8 cellular contexts compared by ENCODE assay signal in the genomic region with DNA sequence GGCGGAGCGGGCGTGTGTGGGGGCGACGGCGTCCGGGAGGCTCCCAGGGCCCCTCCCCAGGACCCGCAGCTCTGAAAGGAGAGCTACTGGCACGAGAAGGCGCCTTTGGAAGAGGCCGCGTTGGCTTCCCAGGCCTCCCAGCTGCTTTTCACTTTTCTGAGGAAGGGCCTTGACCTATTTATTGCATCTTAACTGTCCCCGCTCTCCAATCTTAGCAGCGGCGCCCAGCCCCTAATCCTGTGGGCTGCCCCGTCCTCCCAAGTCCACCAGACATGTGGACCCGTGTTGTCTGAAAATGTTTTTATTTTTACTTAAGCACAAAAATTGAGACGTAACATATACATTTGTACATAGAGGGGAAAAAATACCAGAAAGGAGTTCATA. TPM values are rescaled to one million over a fixed set of nuclear protein-coding genes. Genes with fewer than 3 reads are reported as not detected.
DNase-seq lines count a peak whose midpoint lies in the region; ATAC-seq, FAIRE-seq and TF ChIP-seq lines count a peak whose summit lies in the region.

No MANE protein-coding gene starts in this region.

- DNase-seq in GM12865 (ENCODE audit: low read depth) (no peak), fibroblast of villous mesenchyme (ENCODE audit: low read depth) (no peak), gastrocnemius medialis (no peak), NOMO-1 treated with dmso at 0.1 percent for 144 hours (lab: John Stamatoyannopoulos, UW; ENCODE audit: unreplicated experiment) (no peak), GM12892 (ENCODE audit: insufficient read length) (no peak)

- H3K9me3 ChIP-seq in gastrocnemius medialis: no peaks in the 10 kb centered on the region

- in situ Hi-C loops in gastrocnemius medialis (cut with MboI; ENCODE audit: low sequenced_read_pairs in 4 of 4): loop anchor here in 1 of 4 donors (5.0 kb wide), 1 partner anchor 66 kb away; no protein-coding TSS in a partner anchor

- intact Hi-C loops in gastrocnemius medialis (cut with DNase I; ENCODE audit: low total_unique reads): loop anchor here (1.0 to 5.0 kb wide), 4 partner anchors 30 to 107 kb away; partner anchors contain the start of genes CSK, FAM219B and SCAMP2

- ATAC-seq in gastrocnemius medialis (no peak), HG02981 (IDR thresholded peaks at IDR 0.05; ENCODE audit: unreplicated experiment) (no peak), GM18520 (IDR thresholded peaks at IDR 0.05; ENCODE audit: unreplicated experiment) (no peak)

- FAIRE-seq in GM12892 (lab: Jason Lieb, UNC): no peak

- TF ChIP-seq CTCF in GM12865 (IDR thresholded peaks at IDR 0.05; ENCODE audit: insufficient read depth, low read depth, low read length, missing control alignments): no peak
- no peak for TF ChIP-seq CTCF in VCaP (conservative IDR thresholded peaks at IDR 0.05)
- no peak for TF ChIP-seq CTCF in fibroblast of villous mesenchyme (IDR thresholded peaks at IDR 0.05; ENCODE audit: insufficient read depth, low read depth, low read length)
- peak in 1 of 5 experiments; percentile 29 for TF ChIP-seq CTCF in gastrocnemius medialis (IDR thresholded peaks at IDR 0.05 in 4 of 5, conservative IDR thresholded peaks at IDR 0.05 in 1 of 5)

- TF ChIP-seq POLR2A in gastrocnemius medialis (IDR thresholded peaks at IDR 0.05) (no peak), GM12892 (IDR thresholded peaks at IDR 0.05; ENCODE audit: low read depth, low read length) (no peak)

- peak overlapping the region; percentile 100 for H3K27ac ChIP-seq in VCaP
- H3K27ac ChIP-seq in gastrocnemius medialis: peak overlapping the region; percentile 91 to 98 (median 95)

- peaks cover 0 to 38% of the 10 kb centered on the region in 2 donors for H3K36me3 ChIP-seq in gastrocnemius medialis

- no peaks in the 10 kb centered on the region for H3K27me3 ChIP-seq in gastrocnemius medialis

- H3K4me3 ChIP-seq in GM12865 (ENCODE audit: low read depth, low read length) (peak overlapping the region; percentile 49), fibroblast of villous mesenchyme (ENCODE audit: low read depth, low read length) (peak overlapping the region; percentile 54), gastrocnemius medialis (peak overlapping the region; percentile 77 to 93 (median 86))

- peaks cover 3 to 29% of the 10 kb centered on the region in 2 donors for H3K4me1 ChIP-seq in gastrocnemius medialis

RNA-seq across cellular contexts. Expression of gene ULK3, which starts 0.5 kb away (rescaled TPM):
- total RNA-seq in fibroblast of villous mesenchyme (15.5 and 17.3 TPM in 2 replicates), gastrocnemius medialis (10 to 100 TPM; 39.0 to 56.5 (median 48.1) TPM)
- 25.0 TPM for polyA plus RNA-seq in GM12892 (2012; ENCODE audit: missing spikeins)

RNA-seq across cellular contexts. Expression of gene CPLX3, which starts 17.0 kb away (rescaled TPM):
- total RNA-seq in fibroblast of villous mesenchyme (not detected in 2 replicates), gastrocnemius medialis (not detected)
- not detected for polyA plus RNA-seq in GM12892 (2012; ENCODE audit: missing spikeins)

RNA-seq across cellular contexts. Expression of gene SCAMP2, which starts 29.7 kb away (rescaled TPM):
- total RNA-seq in fibroblast of villous mesenchyme: 25.1 and 33.7 TPM in 2 replicates
- total RNA-seq in gastrocnemius medialis: 100 to 1,000 TPM in 1 of 4 donors, 10 to 100 TPM in 3; 46.3 to 122 (median 74.3) TPM
- polyA plus RNA-seq in GM12892 (2012; ENCODE audit: missing spikeins): 52.0 TPM

RNA-seq across cellular contexts. Expression of gene LMAN1L, which starts 30.8 kb away (rescaled TPM):
- not detected in 2 replicates for total RNA-seq in fibroblast of villous mesenchyme
- total RNA-seq in gastrocnemius medialis: not detected
- polyA plus RNA-seq in GM12892 (2012; ENCODE audit: missing spikeins): 0.45 TPM

RNA-seq across cellular contexts. Expression of gene MPI, which starts 46.4 kb away (rescaled TPM):
- total RNA-seq in fibroblast of villous mesenchyme (38.0 and 41.5 TPM in 2 replicates), gastrocnemius medialis (100 to 1,000 TPM in 2 of 4 donors, 10 to 100 TPM in 2; 66.7 to 129 (median 98.5) TPM)
- polyA plus RNA-seq in GM12892 (2012; ENCODE audit: missing spikeins): 73.3 TPM
